In the genomic region with DNA sequence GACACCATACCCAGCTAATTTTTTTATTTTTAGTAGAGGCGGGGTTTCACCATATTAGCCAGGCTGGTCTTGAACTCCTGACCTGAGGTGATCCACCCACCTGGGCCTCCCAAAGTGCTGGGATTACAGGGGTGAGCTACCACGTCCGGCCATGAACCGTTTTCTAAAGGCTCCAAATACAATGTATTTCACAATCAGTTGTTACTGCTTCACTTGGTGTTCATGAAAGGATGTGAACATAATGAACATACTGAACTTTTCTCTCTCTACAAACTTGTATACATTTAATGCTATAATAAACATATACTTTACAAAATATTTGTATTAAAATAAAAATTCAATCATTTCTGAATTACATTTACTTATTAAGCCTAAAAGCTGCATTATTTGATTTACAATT, we compare ENCODE assay signal across 29 cellular contexts.
"Had no signal": no experiment of that assay in that cellular context is flagged by ENCODE, and none has a peak within 500 bp of the region (broad histone marks: within the 10 kb centered on the region; RNA-seq: fewer than 3 reads in every experiment).

No MANE protein-coding gene starts in this region.

- DNase-seq: activated B cell treated with CpG ODN at 0.5 μM for 24 hours; activated CD4-positive, alpha-beta T cell treated with anti-CD3 and anti-CD28 coated beads for 48 hours; activated CD4-positive, alpha-beta T cell treated with anti-CD3 and anti-CD28 coated beads, Interleukin-2, amount 50 U/mL, for 1 hour; activated CD4-positive, alpha-beta T cell treated with anti-CD3 and anti-CD28 coated beads, Interleukin-2, amount 50 U/mL, for 48 hours; activated CD8-positive, alpha-beta memory T cell treated with anti-CD3 and anti-CD28 coated beads, Interleukin-2, amount 50 U/mL, for 48 hours; activated gamma-delta T cell; activated naive CD4-positive, alpha-beta T cell; activated naive CD4-positive, alpha-beta T cell treated with anti-CD3 and anti-CD28 coated beads, Interleukin-2, amount 10 ng/mL, durations not matched to agents 7 days and 5 days; activated naive CD8-positive, alpha-beta T cell treated with anti-CD3 and anti-CD28 coated beads, Interleukin-2, amount 10 ng/mL, durations not matched to agents 7 days and 5 days; activated T-cell treated with anti-CD3 and anti-CD28 coated beads for 4 hours; activated T-cell treated with anti-CD3 and anti-CD28 coated beads, Interleukin-2, amount 50 U/mL, for 24 hours; activated T-cell treated with anti-CD3 and anti-CD28 coated beads, Interleukin-2, amount 50 U/mL, for 72 hours; central memory CD4-positive, alpha-beta T cell; cerebellar nuclear complex; colonic mucosa; effector CD8-positive, alpha-beta T cell; esophagus squamous epithelium; foreskin melanocyte; heart right ventricle; T-helper 17 cell; T1000; WERI-Rb-1 had no signal

- FAIRE-seq: endometrium, endothelial cell of umbilical vein had no signal

- H3K9me3 ChIP-seq: ascending aorta, breast epithelium, colonic mucosa, esophagus squamous epithelium, gastroesophageal sphincter, heart right ventricle had no signal

- H3K4me3 ChIP-seq: ascending aorta, breast epithelium, cardiac muscle cell, colonic mucosa, esophagus squamous epithelium, gastroesophageal sphincter, heart right ventricle had no signal

- H3K27ac ChIP-seq: ascending aorta, breast epithelium, colonic mucosa, epithelial cell of prostate, esophagus squamous epithelium, gastroesophageal sphincter, heart right ventricle, WERI-Rb-1 had no signal

- H3K36me3 ChIP-seq: ascending aorta, breast epithelium, cardiac muscle cell, colonic mucosa, esophagus squamous epithelium, gastroesophageal sphincter had no signal

- H3K27me3 ChIP-seq: ascending aorta, breast epithelium, cardiac muscle cell, colonic mucosa, esophagus squamous epithelium, gastroesophageal sphincter, heart right ventricle had no signal

- H3K4me1 ChIP-seq: ascending aorta, breast epithelium, colonic mucosa had no signal
